Comparison of ENCODE assay signal across 25 cellular contexts in genomic region chr22:41812805-41813545, GRCh38. TPM values are rescaled to one million over a fixed set of nuclear protein-coding genes. Genes with fewer than 3 reads are reported as not detected.
DNase-seq lines count a peak whose midpoint lies in the region; ATAC-seq, FAIRE-seq and TF ChIP-seq lines count a peak whose summit lies in the region.
"Had no signal": no experiment of that assay in that cellular context is flagged by ENCODE, and none has a peak within 500 bp of the region (broad histone marks: within the 10 kb centered on the region; RNA-seq: fewer than 3 reads in every experiment).

No MANE protein-coding gene starts in this region.

- H3K4ac ChIP-seq in neuronal stem cell (ENCODE audit: low read length): no peak overlapping the region

- CTCF ChIA-PET in HepG2 (lab: Yijun Ruan, JAX; ENCODE audit: low intra/inter-chr PET ratio, low total read pairs): no interaction called here
- CTCF ChIA-PET in K562 (lab: Yijun Ruan, JAX; ENCODE audit: low intra/inter-chr PET ratio): no interaction called here
- CTCF ChIA-PET in activated naive CD4-positive, alpha-beta T cell treated with anti-CD3 and anti-CD28 coated beads for 36 hours (lab: Charles Lee): no interaction called here

- H2BK5ac ChIP-seq in neuronal stem cell (ENCODE audit: low read length): no peak overlapping the region

- H2AK5ac ChIP-seq in neuronal stem cell (ENCODE audit: low read depth, low read length): no peak overlapping the region

- H2AFZ ChIP-seq in HepG2 (ENCODE audit: low read length): no peak overlapping the region
- H2AFZ ChIP-seq in K562 (ENCODE audit: low read depth, low read length): no peak overlapping the region
- no peak overlapping the region for H2AFZ ChIP-seq in neuronal stem cell (ENCODE audit: low read length)

- H3K4me3 Mint-ChIP-seq in central memory CD8-positive, alpha-beta T cell: no peak overlapping the region
- no peak overlapping the region for H3K4me3 Mint-ChIP-seq in activated naive CD4-positive, alpha-beta T cell treated with anti-CD3 and anti-CD28 coated beads for 36 hours
- H3K4me3 Mint-ChIP-seq: B cell; CD4-positive, alpha-beta T cell; CD8-positive, alpha-beta T cell had no signal

- ATAC-seq in HepG2: no peak
- ATAC-seq in right lobe of liver: no peak
- no peak for ATAC-seq in K562
- no peak for ATAC-seq in central memory CD8-positive, alpha-beta T cell (replicated peaks; ENCODE audit: extremely low read depth, poor library complexity, severe bottlenecking)
- ATAC-seq: A549; CD8-positive, alpha-beta T cell had no signal

- BruUV-seq in HepG2 (replicated peaks; lab: Mats Ljungman, UMichigan) (no TSS peak), K562 (replicated peaks; lab: Mats Ljungman, UMichigan) (no TSS peak)

- TF ChIP-seq EP300 in HepG2 (IDR thresholded peaks at IDR 0.05; ENCODE audit: low read depth in 2 of 2, low read length in 2 of 2) (no peak), HepG2 (CRISPR knock-in tag; IDR thresholded peaks at IDR 0.05; ENCODE audit: borderline replicate concordance) (no peak), K562 (IDR thresholded peaks at IDR 0.05; ENCODE audit: low read length) (no peak)

- H4K8ac ChIP-seq in neuronal stem cell (ENCODE audit: low read depth, low read length): no peak overlapping the region

- H3K23ac ChIP-seq in neuronal stem cell (ENCODE audit: low read depth, low read length, poor library complexity): peak overlapping the region; percentile 48

- H3K79me1 ChIP-seq in neuronal stem cell (ENCODE audit: low read depth, low read length): peaks cover 3% of the 10 kb centered on the region

- POLR2A ChIA-PET in HepG2 (lab: Yijun Ruan, JAX) (no interaction called here), K562 (lab: Yijun Ruan, JAX) (no interaction called here)

- H3K9me3 ChIP-seq in HepG2 (ENCODE audit: low read length) (no peaks in the 10 kb centered on the region), right lobe of liver (no peaks in the 10 kb centered on the region), K562 (replicated peaks; ENCODE audit: control insufficient read depth, insufficient read depth, low read depth, low read length) (no peaks in the 10 kb centered on the region), neuronal stem cell (replicated peaks in 1 of 2; ENCODE audit: control insufficient read depth in 2 of 2, insufficient read depth in 1 of 2, low read depth in 1 of 2, low read length in 2 of 2) (no peaks in the 10 kb centered on the region)
- H3K9me3 ChIP-seq: A549; BLaER1 treated with 17β-estradiol and CSF1 and Interleukin-3, amounts not matched to agents 10 nM and 100 nM; Caco-2 had no signal

- TF ChIP-seq RAD21 in HepG2 (CRISPR knock-in tag; IDR thresholded peaks at IDR 0.05) (no peak), K562 (CRISPR knock-in tag; conservative IDR thresholded peaks at IDR 0.05 in 1 of 2, IDR thresholded peaks at IDR 0.05 in 1 of 2) (no peak)

- no peak overlapping the region for H3K18ac ChIP-seq in neuronal stem cell (ENCODE audit: low read length)

- no peaks in the 10 kb centered on the region for H3K4me1 ChIP-seq in HepG2 (ENCODE audit: insufficient read depth, low read length)
- H3K4me1 ChIP-seq in right lobe of liver: no peaks in the 10 kb centered on the region
- peaks cover 7 to 8% of the 10 kb centered on the region in 2 experiments; a peak in 3 of 5 replicates for H3K4me1 ChIP-seq in K562 (replicated peaks in 1 of 2; ENCODE audit: control insufficient read depth in 2 of 2, insufficient read depth in 2 of 2, low read length in 2 of 2)
- H3K4me1 ChIP-seq in neuronal stem cell (ENCODE audit: control insufficient read depth in 2 of 2, insufficient read depth in 1 of 2, low read depth in 1 of 2, low read length in 2 of 2): peaks cover 0 to 3% of the 10 kb centered on the region in 2 donors
- H3K4me1 ChIP-seq: A549; BLaER1 treated with 17β-estradiol and CSF1 and Interleukin-3, amounts not matched to agents 10 nM and 100 nM; Caco-2 had no signal

- H3K27ac ChIP-seq in HepG2 (ENCODE audit: extremely low read length, insufficient read depth, low read length) (no peak overlapping the region), right lobe of liver (no peak overlapping the region), K562 (ENCODE audit: extremely low read depth, low read depth, low read length) (no peak overlapping the region), neuronal stem cell (replicated peaks; ENCODE audit: low read length) (no peak overlapping the region)
- H3K27ac ChIP-seq: 22Rv1; A549; BLaER1 treated with 17β-estradiol and CSF1 and Interleukin-3, amounts not matched to agents 10 nM and 100 nM; C4-2B had no signal

- no peak overlapping the region for H4K91ac ChIP-seq in neuronal stem cell (ENCODE audit: low read depth, low read length, poor library complexity)

- H3K27ac Mint-ChIP-seq in central memory CD8-positive, alpha-beta T cell (ENCODE audit: low read depth): peak overlapping the region; percentile 59
- no peak overlapping the region for H3K27ac Mint-ChIP-seq in activated naive CD4-positive, alpha-beta T cell treated with anti-CD3 and anti-CD28 coated beads for 36 hours
- H3K27ac Mint-ChIP-seq: B cell; CD4-positive, alpha-beta T cell; CD8-positive, alpha-beta T cell had no signal

- H3K4me1 Mint-ChIP-seq in central memory CD8-positive, alpha-beta T cell: peaks cover 6% of the 10 kb centered on the region
- no peaks in the 10 kb centered on the region for H3K4me1 Mint-ChIP-seq in activated naive CD4-positive, alpha-beta T cell treated with anti-CD3 and anti-CD28 coated beads for 36 hours (ENCODE audit: low read depth)
- H3K4me1 Mint-ChIP-seq: B cell had no signal

- H4K20me1 ChIP-seq in HepG2 (ENCODE audit: insufficient read depth, low read length): no peaks in the 10 kb centered on the region
- H4K20me1 ChIP-seq in K562 (replicated peaks; ENCODE audit: control insufficient read depth, insufficient read depth, low read length): no peaks in the 10 kb centered on the region

- no peak overlapping the region for H2BK120ac ChIP-seq in neuronal stem cell (ENCODE audit: low read depth, low read length)

- no peaks in the 10 kb centered on the region for H3K27me3 ChIP-seq in HepG2 (ENCODE audit: control insufficient read depth in 1 of 2, insufficient read depth in 2 of 2, low read length in 2 of 2)
- no peaks in the 10 kb centered on the region for H3K27me3 ChIP-seq in right lobe of liver
- H3K27me3 ChIP-seq in K562 (ENCODE audit: control insufficient read depth in 2 of 2, insufficient read depth in 2 of 2, low read length in 2 of 2): no peaks in the 10 kb centered on the region
- no peaks in the 10 kb centered on the region for H3K27me3 ChIP-seq in neuronal stem cell (ENCODE audit: control insufficient read depth in 3 of 3, insufficient read depth in 3 of 3, low read depth in 1 of 3, low read length in 3 of 3)
- H3K27me3 ChIP-seq: BLaER1 treated with 17β-estradiol and CSF1 and Interleukin-3, amounts not matched to agents 10 nM and 100 nM had no signal

- H3K9me3 Mint-ChIP-seq in central memory CD8-positive, alpha-beta T cell: no peaks in the 10 kb centered on the region
- H3K9me3 Mint-ChIP-seq in activated naive CD4-positive, alpha-beta T cell treated with anti-CD3 and anti-CD28 coated beads for 36 hours: no peaks in the 10 kb centered on the region
- H3K9me3 Mint-ChIP-seq: CD4-positive, alpha-beta T cell; CD8-positive, alpha-beta T cell had no signal

- H3K36me3 ChIP-seq in HepG2 (replicated peaks in 1 of 2; ENCODE audit: control insufficient read depth in 1 of 2, insufficient read depth in 2 of 2, low read length in 2 of 2) (peaks cover 3 to 33% of the 10 kb centered on the region in 2 experiments; a peak in 3 of 5 replicates), right lobe of liver (peaks cover 0 to 4% (median 0%) of the 10 kb centered on the region in 4 donors), K562 (ENCODE audit: control insufficient read depth, insufficient read depth, low read length) (peaks cover 49% of the 10 kb centered on the region; the same call in 2 of the 3 replicates), neuronal stem cell (replicated peaks in 1 of 2; ENCODE audit: control insufficient read depth in 2 of 2, insufficient read depth in 2 of 2, low read length in 2 of 2) (peaks cover 29 to 75% of the 10 kb centered on the region in 2 donors)

- H3K27me3 Mint-ChIP-seq in central memory CD8-positive, alpha-beta T cell: no peaks in the 10 kb centered on the region
- no peaks in the 10 kb centered on the region for H3K27me3 Mint-ChIP-seq in activated naive CD4-positive, alpha-beta T cell treated with anti-CD3 and anti-CD28 coated beads for 36 hours (ENCODE audit: low read depth)
- H3K27me3 Mint-ChIP-seq: B cell; CD4-positive, alpha-beta T cell had no signal

- no peak for TF ChIP-seq POLR2A in HepG2 (IDR thresholded peaks at IDR 0.05; ENCODE audit: insufficient read depth in 1 of 2, low read depth in 2 of 2, low read length in 2 of 2)
- TF ChIP-seq POLR2A in right lobe of liver (IDR thresholded peaks at IDR 0.05): no peak
- no peak for TF ChIP-seq POLR2A in K562 (conservative IDR thresholded peaks at IDR 0.05)

- H3K4me2 ChIP-seq in HepG2 (ENCODE audit: low read depth, low read length) (no peak overlapping the region), K562 (ENCODE audit: insufficient read depth, low read length) (no peak overlapping the region), neuronal stem cell (ENCODE audit: insufficient read depth, low read length, poor library complexity, severe bottlenecking) (no peak overlapping the region)
- H3K4me2 ChIP-seq: A549; BLaER1 treated with 17β-estradiol and CSF1 and Interleukin-3, amounts not matched to agents 10 nM and 100 nM had no signal

- FAIRE-seq in HepG2 (lab: Jason Lieb, UNC) (no peak), K562 (lab: Jason Lieb, UNC) (no peak)
- FAIRE-seq: A549, GM12891 had no signal

- intact Hi-C loops in HepG2 (cut with micrococcal nuclease; ENCODE audit: unreplicated experiment): no loop called here
- intact Hi-C loops in right lobe of liver (cut with DNase I): no loop called here
- intact Hi-C loops in K562 (cut with micrococcal nuclease): no loop called here
- intact Hi-C loops in activated naive CD4-positive, alpha-beta T cell treated with anti-CD3 and anti-CD28 coated beads for 36 hours (cut with micrococcal nuclease): no loop called here

- H3K9me1 ChIP-seq in K562 (ENCODE audit: control insufficient read depth, insufficient read depth, low read length): peaks cover 5% of the 10 kb centered on the region

- TF ChIP-seq CTCF in HepG2 (CRISPR knock-in tag; IDR thresholded peaks at IDR 0.05): no peak
- no peak for TF ChIP-seq CTCF in right lobe of liver (IDR thresholded peaks at IDR 0.05)
- no peak for TF ChIP-seq CTCF in K562 (IDR thresholded peaks at IDR 0.05 in 2 of 3, conservative IDR thresholded peaks at IDR 0.05 in 1 of 3; ENCODE audit: insufficient read depth in 2 of 3, low read depth in 1 of 3, low read length in 3 of 3)

- no peak overlapping the region for H2BK15ac ChIP-seq in neuronal stem cell (ENCODE audit: low read length)

- no peak overlapping the region for H3K9ac ChIP-seq in HepG2 (ENCODE audit: insufficient read depth, low read depth, low read length)
- H3K9ac ChIP-seq in K562 (ENCODE audit: insufficient read depth in 1 of 2, low read depth in 2 of 2, low read length in 2 of 2): no peak overlapping the region; a peak in 1 of 4 replicates
- H3K9ac ChIP-seq in neuronal stem cell (ENCODE audit: low read depth, low read length, poor library complexity): no peak overlapping the region

- in situ Hi-C loops in HepG2 (cut with HindIII; ENCODE audit: extremely low pct_ligation_motif_present, low pct_unique_long_range_greater_than_20kb) (no loop called here), K562 (cut with MboI) (no loop called here)

- no peak overlapping the region for H3K14ac ChIP-seq in neuronal stem cell (ENCODE audit: low read length)

- WGBS in HepG2 (ENCODE audit: low lambda C conversion rate): 97% methylated on average over 14 of the region's 16 CpGs
- 90% methylated on average over 2 of the region's 16 CpGs for WGBS in right lobe of liver (ENCODE audit: insufficient coverage, low coverage, low lambda C conversion rate, missing lambda C conversion rate)
- 92% methylated on average over 15 of the region's 16 CpGs for WGBS in K562 (ENCODE audit: insufficient coverage, low coverage, missing lambda C conversion rate)
- WGBS in neuronal stem cell (ENCODE audit: extremely low coverage in 2 of 2, insufficient read length in 2 of 2, insufficient replicate concordance in 1 of 2), 2 donors: no CpG with 5 or more reads among the region's 16 CpGs

- DNase-seq in HepG2 (ENCODE audit: low spot score) (no peak), right lobe of liver (no peak), K562 (ENCODE audit: extremely low read depth in 1 of 4, low spot score in 3 of 4) (no peak), neuronal stem cell (ENCODE audit: low spot score) (no peak), NK-92 (lab: John Stamatoyannopoulos, UW; ENCODE audit: unreplicated experiment) (no peak), NCI-H1694 (lab: John Stamatoyannopoulos, UW) (no peak)
- no peak for DNase-seq in central memory CD8-positive, alpha-beta T cell (ENCODE audit: low spot score in 2 of 2)
- DNase-seq in activated naive CD4-positive, alpha-beta T cell treated with anti-CD3 and anti-CD28 coated beads for 36 hours: no peak
- DNase-seq: AML-193; Caco-2; Calu3; CD4-positive, alpha-beta T cell; CD8-positive, alpha-beta T cell; DMS 273 treated with DMSO at 0.1 percent for 48 hours; DMS153; DMS53; DMS79; DND-41; GDM1 had no signal

- H2BK12ac ChIP-seq in neuronal stem cell (ENCODE audit: low read length): no peak overlapping the region

- H3K36me3 Mint-ChIP-seq in central memory CD8-positive, alpha-beta T cell (ENCODE audit: insufficient read depth): peaks cover 19% of the 10 kb centered on the region
- peaks cover 25% of the 10 kb centered on the region for H3K36me3 Mint-ChIP-seq in activated naive CD4-positive, alpha-beta T cell treated with anti-CD3 and anti-CD28 coated beads for 36 hours (ENCODE audit: low read depth)

- H3K4me3 ChIP-seq in HepG2 (replicated peaks in 1 of 3; ENCODE audit: insufficient read depth in 1 of 3, low read depth in 2 of 3, low read length in 3 of 3) (no peak overlapping the region), right lobe of liver (no peak overlapping the region), K562 (no peak overlapping the region), neuronal stem cell (ENCODE audit: low read length in 2 of 2) (no peak overlapping the region)
- H3K4me3 ChIP-seq: A549; BLaER1 treated with 17β-estradiol and CSF1 and Interleukin-3, amounts not matched to agents 10 nM and 100 nM had no signal

- H3K79me2 ChIP-seq in HepG2 (ENCODE audit: insufficient read depth, low read length): no peaks in the 10 kb centered on the region
- 0 out of 3 replicates have a peak, but pooled peaks cover 6% of the 10 kb centered on the region for H3K79me2 ChIP-seq in K562 (ENCODE audit: control insufficient read depth, insufficient read depth, low read length)

RNA-seq across cellular contexts. Expression of gene CCDC134, which starts 12.5 kb away (rescaled TPM):
- total RNA-seq in HepG2 (2016; rRNA removed; fragmentation: Illumina TruSeq; extraction: Trizol): 11.3 and 17.4 TPM in 2 replicates
- total RNA-seq in HepG2 (2016; cell fraction: cytosol; rRNA removed; fragmentation: Illumina TruSeq; extraction: Trizol; ENCODE audit: low read depth): 40.7 and 41.5 TPM in 2 replicates
- total RNA-seq in HepG2 (2016; cell fraction: insoluble cytoplasmic fraction; rRNA removed; fragmentation: Illumina TruSeq; extraction: Trizol): 11.5 and 17.3 TPM in 2 replicates
- total RNA-seq in HepG2 (2016; cell fraction: membrane; rRNA removed; fragmentation: Illumina TruSeq; extraction: Trizol): 12.5 and 13.5 TPM in 2 replicates
- total RNA-seq in HepG2 (2016; cell fraction: nucleus; rRNA removed; fragmentation: Illumina TruSeq; extraction: Trizol): 21.6 and 24.7 TPM in 2 replicates
- 4.8 and 5.6 TPM in 2 replicates for polyA plus RNA-seq in HepG2 (2011; rRNA removed)
- polyA plus RNA-seq in HepG2 (2011; cell fraction: cytosol; rRNA removed): 3.7 and 5.6 TPM in 2 replicates
- 6.9 and 7.1 TPM in 2 replicates for polyA plus RNA-seq in HepG2 (2011; cell fraction: nucleus; rRNA removed)
- polyA plus RNA-seq in HepG2 (2012): 2.7 and 2.8 TPM in 2 replicates
- 1.8 and 2.0 TPM in 2 replicates for polyA plus RNA-seq in HepG2 (2016; cell fraction: cytosol; fragmentation: Illumina TruSeq; extraction: Trizol; ENCODE audit: low read depth)
- 4.4 TPM in 2 replicates for polyA plus RNA-seq in HepG2 (2016; cell fraction: insoluble cytoplasmic fraction; fragmentation: Illumina TruSeq; extraction: Trizol; ENCODE audit: low read depth)
- 2.2 and 2.7 TPM in 2 replicates for polyA plus RNA-seq in HepG2 (2016; cell fraction: membrane; fragmentation: Illumina TruSeq; extraction: Trizol; ENCODE audit: low read depth)
- 18.6 and 19.9 TPM in 2 replicates for polyA plus RNA-seq in HepG2 (2016; cell fraction: nucleus; fragmentation: Illumina TruSeq; extraction: Trizol; ENCODE audit: insufficient read depth, low read depth)
- polyA minus RNA-seq in HepG2 (2011; rRNA and poly(A)+ RNA removed; ENCODE audit: low replicate concordance): 14.6 and 21.4 TPM in 2 replicates
- 9.4 and 9.7 TPM in 2 replicates for polyA minus RNA-seq in HepG2 (2011; cell fraction: cytosol; rRNA and poly(A)+ RNA removed)
- 6.3 and 8.3 TPM in 2 replicates for polyA minus RNA-seq in HepG2 (2011; cell fraction: nucleus; rRNA and poly(A)+ RNA removed)
- total RNA-seq in right lobe of liver: 1 to 10 TPM; 2.6 to 5.2 (median 3.4) TPM
- 11.6 and 24.3 TPM in 2 replicates for total RNA-seq in K562 (2011; cell fraction: chromatin; rRNA removed; ENCODE audit: low replicate concordance)
- 22.4 and 24.5 TPM in 2 replicates for total RNA-seq in K562 (2011; cell fraction: nucleolus; rRNA removed)
- total RNA-seq in K562 (2011; cell fraction: nucleoplasm; rRNA removed): 18.8 and 20.0 TPM in 2 replicates
- 6.9 and 11.7 TPM in 2 replicates for total RNA-seq in K562 (2014; rRNA removed)
- total RNA-seq in K562 (2014; rRNA removed; fragmentation: Illumina TruSeq; extraction: Trizol): 6.3 and 7.7 TPM in 2 replicates
- total RNA-seq in K562 (2015; rRNA removed; fragmentation: Illumina TruSeq; extraction: Trizol): 9.2 and 9.5 TPM in 2 replicates
- total RNA-seq in K562 (2021): 11.9 and 12.4 TPM in 2 replicates
- 5.0 and 5.1 TPM in 2 replicates for polyA plus RNA-seq in K562 (2011; rRNA removed)
- polyA plus RNA-seq in K562 (2011; cell fraction: cytosol; rRNA removed): 5.5 and 6.0 TPM in 2 replicates
- 3.8 and 5.5 TPM in 2 replicates for polyA plus RNA-seq in K562 (2011; cell fraction: nucleus; rRNA removed)
- 2.4 and 3.0 TPM in 2 replicates for polyA plus RNA-seq in K562 (2012)
- 4.2 and 5.3 TPM in 2 replicates for polyA plus RNA-seq in K562 (2014; fragmentation: Illumina TruSeq; extraction: Trizol)
- under 1 TPM; 0.56 to 0.99 TPM for polyA plus RNA-seq in K562 (2014; fragmentation: Nextera tagmentation; extraction: Ambion mirVana)
- 5.2 and 6.8 TPM in 2 replicates for polyA plus RNA-seq in K562 (2014; rRNA removed)
- polyA minus RNA-seq in K562 (2011; rRNA and poly(A)+ RNA removed): 13.2 and 19.0 TPM in 2 replicates
- polyA minus RNA-seq in K562 (2011; cell fraction: cytosol; rRNA and poly(A)+ RNA removed): 14.0 and 14.1 TPM in 2 replicates
- 7.5 and 9.2 TPM in 2 replicates for polyA minus RNA-seq in K562 (2011; cell fraction: nucleus; rRNA and poly(A)+ RNA removed)
- 6.9 TPM for polyA plus RNA-seq in neuronal stem cell (2013, experiment 1 of 2)
- 7.1 TPM for polyA plus RNA-seq in neuronal stem cell (2013, experiment 2 of 2)
- 10 to 100 TPM; 17.0 to 19.3 TPM for total RNA-seq in activated naive CD4-positive, alpha-beta T cell treated with anti-CD3 and anti-CD28 coated beads for 36 hours

RNA-seq across cellular contexts. Expression of gene SREBF2, which starts 19.9 kb away (rescaled TPM):
- total RNA-seq in HepG2 (2016; rRNA removed; fragmentation: Illumina TruSeq; extraction: Trizol): 30.2 and 53.8 TPM in 2 replicates
- 14.0 and 16.6 TPM in 2 replicates for total RNA-seq in HepG2 (2016; cell fraction: cytosol; rRNA removed; fragmentation: Illumina TruSeq; extraction: Trizol; ENCODE audit: low read depth)
- 28.0 and 53.2 TPM in 2 replicates for total RNA-seq in HepG2 (2016; cell fraction: insoluble cytoplasmic fraction; rRNA removed; fragmentation: Illumina TruSeq; extraction: Trizol)
- total RNA-seq in HepG2 (2016; cell fraction: membrane; rRNA removed; fragmentation: Illumina TruSeq; extraction: Trizol): 33.3 and 36.0 TPM in 2 replicates
- total RNA-seq in HepG2 (2016; cell fraction: nucleus; rRNA removed; fragmentation: Illumina TruSeq; extraction: Trizol): 57.4 and 66.5 TPM in 2 replicates
- polyA plus RNA-seq in HepG2 (2011; rRNA removed): 72.6 and 108 TPM in 2 replicates
- polyA plus RNA-seq in HepG2 (2011; cell fraction: cytosol; rRNA removed): 70.5 and 75.9 TPM in 2 replicates
- polyA plus RNA-seq in HepG2 (2011; cell fraction: nucleus; rRNA removed): 163 and 208 TPM in 2 replicates
- polyA plus RNA-seq in HepG2 (2012): 109 and 143 TPM in 2 replicates
- 6.9 and 7.8 TPM in 2 replicates for polyA plus RNA-seq in HepG2 (2016; cell fraction: cytosol; fragmentation: Illumina TruSeq; extraction: Trizol; ENCODE audit: low read depth)
- 26.3 and 34.3 TPM in 2 replicates for polyA plus RNA-seq in HepG2 (2016; cell fraction: insoluble cytoplasmic fraction; fragmentation: Illumina TruSeq; extraction: Trizol; ENCODE audit: low read depth)
- polyA plus RNA-seq in HepG2 (2016; cell fraction: membrane; fragmentation: Illumina TruSeq; extraction: Trizol; ENCODE audit: low read depth): 19.9 and 23.8 TPM in 2 replicates
- polyA plus RNA-seq in HepG2 (2016; cell fraction: nucleus; fragmentation: Illumina TruSeq; extraction: Trizol; ENCODE audit: insufficient read depth, low read depth): 92.3 and 92.9 TPM in 2 replicates
- polyA minus RNA-seq in HepG2 (2011; rRNA and poly(A)+ RNA removed; ENCODE audit: low replicate concordance): 105 and 167 TPM in 2 replicates
- polyA minus RNA-seq in HepG2 (2011; cell fraction: cytosol; rRNA and poly(A)+ RNA removed): 56.3 and 97.6 TPM in 2 replicates
- polyA minus RNA-seq in HepG2 (2011; cell fraction: nucleus; rRNA and poly(A)+ RNA removed): 62.8 and 87.4 TPM in 2 replicates
- 10 to 100 TPM; 26.7 to 63.4 (median 37.2) TPM for total RNA-seq in right lobe of liver
- 399 and 583 TPM in 2 replicates for total RNA-seq in K562 (2011; cell fraction: chromatin; rRNA removed; ENCODE audit: low replicate concordance)
- total RNA-seq in K562 (2011; cell fraction: nucleolus; rRNA removed): 378 and 395 TPM in 2 replicates
- 386 and 451 TPM in 2 replicates for total RNA-seq in K562 (2011; cell fraction: nucleoplasm; rRNA removed)
- 26.6 and 38.5 TPM in 2 replicates for total RNA-seq in K562 (2014; rRNA removed)
- 26.9 and 27.2 TPM in 2 replicates for total RNA-seq in K562 (2014; rRNA removed; fragmentation: Illumina TruSeq; extraction: Trizol)
- 22.4 and 24.8 TPM in 2 replicates for total RNA-seq in K562 (2015; rRNA removed; fragmentation: Illumina TruSeq; extraction: Trizol)
- total RNA-seq in K562 (2021): 73.9 and 84.2 TPM in 2 replicates
- 55.3 and 89.8 TPM in 2 replicates for polyA plus RNA-seq in K562 (2011; rRNA removed)
- polyA plus RNA-seq in K562 (2011; cell fraction: cytosol; rRNA removed): 94.7 and 107 TPM in 2 replicates
- polyA plus RNA-seq in K562 (2011; cell fraction: nucleus; rRNA removed): 167 and 200 TPM in 2 replicates
- 57.0 and 119 TPM in 2 replicates for polyA plus RNA-seq in K562 (2012)
- polyA plus RNA-seq in K562 (2014; fragmentation: Illumina TruSeq; extraction: Trizol): 64.5 and 74.3 TPM in 2 replicates
- polyA plus RNA-seq in K562 (2014; fragmentation: Nextera tagmentation; extraction: Ambion mirVana): 1 to 10 TPM; 1.1 TPM
- 62.8 and 63.9 TPM in 2 replicates for polyA plus RNA-seq in K562 (2014; rRNA removed)
- 76.8 and 96.3 TPM in 2 replicates for polyA minus RNA-seq in K562 (2011; rRNA and poly(A)+ RNA removed)
- 59.7 and 96.8 TPM in 2 replicates for polyA minus RNA-seq in K562 (2011; cell fraction: cytosol; rRNA and poly(A)+ RNA removed)
- polyA minus RNA-seq in K562 (2011; cell fraction: nucleus; rRNA and poly(A)+ RNA removed): 55.1 and 75.6 TPM in 2 replicates
- 115 TPM for polyA plus RNA-seq in neuronal stem cell (2013, experiment 1 of 2)
- polyA plus RNA-seq in neuronal stem cell (2013, experiment 2 of 2): 114 TPM
- 100 to 1,000 TPM; 143 to 147 TPM for total RNA-seq in activated naive CD4-positive, alpha-beta T cell treated with anti-CD3 and anti-CD28 coated beads for 36 hours
